Comparison of ENCODE assay signal across 9 cellular contexts in genomic region chr2:65231892-65232477, GRCh38. TPM values are rescaled to one million over a fixed set of nuclear protein-coding genes. Genes with fewer than 3 reads are reported as not detected.
DNase-seq lines count a peak whose midpoint lies in the region; ATAC-seq and TF ChIP-seq lines count a peak whose summit lies in the region.
"Had no signal": no experiment of that assay in that cellular context is flagged by ENCODE, and none has a peak within 500 bp of the region (broad histone marks: within the 10 kb centered on the region; RNA-seq: fewer than 3 reads in every experiment).

No MANE protein-coding gene starts in this region.

- intact Hi-C loops in Calu3 (cut with micrococcal nuclease; ENCODE audit: unreplicated experiment) = no loop called here
- intact Hi-C loops in natural killer cell (cut with micrococcal nuclease) = no loop called here

- H3K27me3 ChIP-seq in MG63 = no peaks in the 10 kb centered on the region

- H3K4me3 ChIP-seq in MG63 = no peak overlapping the region

- H3K4me1 Mint-ChIP-seq in Calu3 (ENCODE audit: low read depth, unreplicated experiment) (no peaks in the 10 kb centered on the region), natural killer cell (peaks cover 61 to 64% of the 10 kb centered on the region in 2 donors)

- BruUV-seq in Calu3 (replicated peaks; lab: Mats Ljungman, UMichigan) = no TSS peak

- H3K4me3 Mint-ChIP-seq in Calu3 (ENCODE audit: low read depth, unreplicated experiment) (peak overlapping the region; percentile 19), natural killer cell (peak overlapping the region; percentile 77)

- no peak for ATAC-seq in natural killer cell
- no peak for ATAC-seq in HG02610 (IDR thresholded peaks at IDR 0.05; ENCODE audit: unreplicated experiment)
- ATAC-seq in GM21515 (IDR thresholded peaks at IDR 0.05; ENCODE audit: unreplicated experiment) = no peak
- no peak for ATAC-seq in GM18870 (IDR thresholded peaks at IDR 0.05; ENCODE audit: unreplicated experiment)

- peaks cover 48% of the 10 kb centered on the region for H3K36me3 ChIP-seq in MG63

- no peaks in the 10 kb centered on the region for H3K9me3 ChIP-seq in MG63

- CTCF ChIA-PET in Calu3 (lab: Charles Lee) = interaction anchor here (0.6 kb wide), 1 partner anchor 41 kb away, joined by 7 read pairs; no protein-coding TSS in a partner anchor

- H3K27me3 Mint-ChIP-seq in Calu3 (ENCODE audit: unreplicated experiment) = no peaks in the 10 kb centered on the region
- no peaks in the 10 kb centered on the region for H3K27me3 Mint-ChIP-seq in natural killer cell (ENCODE audit: low read depth in 2 of 2)

- H3K27ac Mint-ChIP-seq in Calu3 (ENCODE audit: unreplicated experiment) (no peak overlapping the region), natural killer cell (peak overlapping the region; percentile 89 to 93)

- H3K9me3 Mint-ChIP-seq in Calu3 (ENCODE audit: low read depth, unreplicated experiment) = no peaks in the 10 kb centered on the region
- H3K9me3 Mint-ChIP-seq in natural killer cell = no peaks in the 10 kb centered on the region

- DNase-seq in Calu3 (no peak), MG63 (peak; percentile 52), astrocyte of the hippocampus (ENCODE audit: low read depth, low spot score) (peak; percentile 45), natural killer cell (no peak), NCI-H510A treated with DMSO at 0.1 percent for 48 hours (lab: John Stamatoyannopoulos, UW) (no peak)
- DNase-seq: MM.1S had no signal

- H3K36me3 Mint-ChIP-seq in Calu3 (ENCODE audit: insufficient read depth, unreplicated experiment) (peaks cover 41% of the 10 kb centered on the region), natural killer cell (no peaks in the 10 kb centered on the region)

- TF ChIP-seq CTCF in Calu3 (IDR thresholded peaks at IDR 0.05; ENCODE audit: unreplicated experiment) = no peak
- no peak for TF ChIP-seq CTCF in natural killer cell (IDR thresholded peaks at IDR 0.05)

RNA-seq across cellular contexts. Expression of gene ACTR2, which starts 4.4 kb away (rescaled TPM):
- total RNA-seq in Calu3 (2022) (239 and 240 TPM in 2 replicates), natural killer cell (100 to 1,000 TPM; 346 to 404 (median 403) TPM)
- total RNA-seq in MG63 (2014; rRNA removed; shearing (Covaris generic); ENCODE audit: low replicate concordance) = 26.9 and 29.4 TPM in 2 replicates

Comparison
In these comparisons a context has a peak if more than half of its experiments do, and no peak if none do; other contexts are left out.
1. DNase-seq: peak in MG63 (single experiment) and astrocyte of the hippocampus (single experiment); none in Calu3 (single experiment), natural killer cell (single experiment) and NCI-H510A treated with DMSO at 0.1 percent for 48 hours (single experiment).